ENCODE assay signal across 1 cellular context in the genomic region with DNA sequence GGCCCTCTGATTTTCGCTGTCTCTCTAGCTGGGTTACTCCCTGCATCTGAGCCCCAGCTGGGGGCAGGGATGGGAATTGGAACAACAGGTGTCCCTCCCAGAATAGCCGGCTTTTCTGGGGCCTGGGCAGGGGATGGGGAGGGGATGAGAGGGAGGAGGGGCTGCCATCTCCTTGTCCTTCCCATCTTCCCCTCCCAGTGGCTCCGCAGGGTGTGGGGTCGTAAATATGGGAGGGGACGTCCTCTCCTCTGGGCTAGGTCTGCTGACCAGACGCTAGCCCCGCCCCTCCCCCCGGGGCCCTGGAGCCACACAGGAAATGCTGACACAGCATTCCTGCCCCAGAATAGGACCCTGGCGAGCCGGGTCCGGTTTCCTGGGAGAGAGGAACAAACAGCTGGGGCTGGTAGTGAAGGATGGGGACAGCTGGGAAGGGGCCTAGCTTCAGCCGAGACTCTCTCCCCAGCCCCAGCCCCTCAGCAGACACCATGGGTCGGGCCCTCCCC.
TF ChIP-seq lines count a peak whose summit lies in the region.

No MANE protein-coding gene starts in this region.

TF ChIP-seq in SK-N-SH, 30 proteins besides CTCF, POLR2A, EP300 and RAD21:
- no peak for TF ChIP-seq FOXM1 (IDR thresholded peaks at IDR 0.05; ENCODE audit: low read depth)
- no peak for TF ChIP-seq GABPA (IDR thresholded peaks at IDR 0.05; ENCODE audit: low read depth)
